Comparison of ENCODE assay signal across 16 cellular contexts in genomic region chr2:175371378-175371777, GRCh38.
DNase-seq lines count a peak whose midpoint lies in the region; ATAC-seq and TF ChIP-seq lines count a peak whose summit lies in the region.
"Had no signal": no experiment of that assay in that cellular context is flagged by ENCODE, and none has a peak within 500 bp of the region (broad histone marks: within the 10 kb centered on the region; RNA-seq: fewer than 3 reads in every experiment).

No MANE protein-coding gene starts in this region.

- peaks cover 29% of the 10 kb centered on the region for H3K4me1 Mint-ChIP-seq in Calu3 (ENCODE audit: low read depth, unreplicated experiment)
- no peaks in the 10 kb centered on the region for H3K4me1 Mint-ChIP-seq in activated CD4-positive, alpha-beta T cell treated with anti-CD3 and anti-CD28 coated beads, Interleukin-2, amount 10 ng/mL, durations not matched to agents 7 days and 5 days
- H3K4me1 Mint-ChIP-seq: CD4-positive, alpha-beta memory T cell had no signal

- CTCF ChIA-PET in Calu3 (lab: Charles Lee), result interaction anchor here (0.6 to 1.0 kb wide), 2 partner anchors 28 to 725 kb away, joined by 3 to 4 read pairs; no protein-coding TSS in a partner anchor
- CTCF ChIA-PET in activated CD4-positive, alpha-beta T cell treated with anti-CD3 and anti-CD28 coated beads, Interleukin-2, amount 10 ng/mL, durations not matched to agents 7 days and 5 days (lab: Charles Lee), result no interaction called here

- no TSS peak for BruUV-seq in Calu3 (replicated peaks; lab: Mats Ljungman, UMichigan)

- TF ChIP-seq CTCF in Calu3 (IDR thresholded peaks at IDR 0.05; ENCODE audit: unreplicated experiment), result no peak
- no peak for TF ChIP-seq CTCF in mucosa of descending colon (IDR thresholded peaks at IDR 0.05)

- H3K36me3 ChIP-seq in mucosa of descending colon (ENCODE audit: low read depth), result no peaks in the 10 kb centered on the region
- H3K36me3 ChIP-seq: BLaER1 had no signal

- POLR2A ChIA-PET in activated CD4-positive, alpha-beta T cell treated with anti-CD3 and anti-CD28 coated beads, Interleukin-2, amount 10 ng/mL, durations not matched to agents 7 days and 5 days (lab: Charles Lee), result no interaction called here

- peak overlapping the region; percentile 71 for H3K27ac Mint-ChIP-seq in Calu3 (ENCODE audit: unreplicated experiment)
- no peak overlapping the region for H3K27ac Mint-ChIP-seq in activated CD4-positive, alpha-beta T cell treated with anti-CD3 and anti-CD28 coated beads, Interleukin-2, amount 10 ng/mL, durations not matched to agents 7 days and 5 days
- H3K27ac Mint-ChIP-seq: CD4-positive, alpha-beta memory T cell; GM23338; HFFc6; IgD-negative memory B cell had no signal

- no peak overlapping the region for H3K4me3 ChIP-seq in mucosa of descending colon
- H3K4me3 ChIP-seq: BLaER1, GM23338 had no signal

- H3K9me3 Mint-ChIP-seq in Calu3 (ENCODE audit: low read depth, unreplicated experiment), result no peaks in the 10 kb centered on the region
- H3K9me3 Mint-ChIP-seq in activated CD4-positive, alpha-beta T cell treated with anti-CD3 and anti-CD28 coated beads, Interleukin-2, amount 10 ng/mL, durations not matched to agents 7 days and 5 days, result no peaks in the 10 kb centered on the region
- H3K9me3 Mint-ChIP-seq: CD14-positive monocyte; CD4-positive, alpha-beta memory T cell; GM23338; HFFc6; IgD-negative memory B cell had no signal

- no peak for DNase-seq in Calu3
- peak; percentile 19 to 45 for DNase-seq in Kasumi-1 (lab: John Stamatoyannopoulos, UW)
- DNase-seq in NCI-H69 (lab: John Stamatoyannopoulos, UW), result peak; percentile 38
- no peak for DNase-seq in mucosa of descending colon
- no peak for DNase-seq in OCI-M1 (lab: John Stamatoyannopoulos, UW)
- DNase-seq in activated CD4-positive, alpha-beta T cell treated with anti-CD3 and anti-CD28 coated beads, Interleukin-2, amount 10 ng/mL, durations not matched to agents 7 days and 5 days, result no peak
- no peak for DNase-seq in NCI-H226
- DNase-seq: CD4-positive, alpha-beta memory T cell; HCEC 1CT; HFFc6; KBM-7 had no signal

- no peaks in the 10 kb centered on the region for H3K27me3 Mint-ChIP-seq in Calu3 (ENCODE audit: unreplicated experiment)
- H3K27me3 Mint-ChIP-seq in activated CD4-positive, alpha-beta T cell treated with anti-CD3 and anti-CD28 coated beads, Interleukin-2, amount 10 ng/mL, durations not matched to agents 7 days and 5 days, result peaks cover 15% of the 10 kb centered on the region
- H3K27me3 Mint-ChIP-seq: IgD-negative memory B cell had no signal

- intact Hi-C loops in Calu3 (cut with micrococcal nuclease; ENCODE audit: unreplicated experiment) (loop anchor here (5.0 kb wide), 1 partner anchor 46 kb away; no protein-coding TSS in a partner anchor), mucosa of descending colon (cut with DNase I, micrococcal nuclease) (no loop called here)

- H3K9me3 ChIP-seq in mucosa of descending colon, result no peaks in the 10 kb centered on the region
- H3K9me3 ChIP-seq: BLaER1 had no signal

- H3K36me3 Mint-ChIP-seq in Calu3 (ENCODE audit: insufficient read depth, unreplicated experiment), result no peaks in the 10 kb centered on the region
- H3K36me3 Mint-ChIP-seq in activated CD4-positive, alpha-beta T cell treated with anti-CD3 and anti-CD28 coated beads, Interleukin-2, amount 10 ng/mL, durations not matched to agents 7 days and 5 days (ENCODE audit: low read depth), result no peaks in the 10 kb centered on the region
- H3K36me3 Mint-ChIP-seq: CD14-positive monocyte; CD4-positive, alpha-beta memory T cell; IgD-negative memory B cell had no signal

- ATAC-seq in mucosa of descending colon, result peak; percentile 79
- ATAC-seq: GM23338, HepG2 had no signal

- no peak overlapping the region for H3K4me3 Mint-ChIP-seq in Calu3 (ENCODE audit: low read depth, unreplicated experiment)
- no peak overlapping the region for H3K4me3 Mint-ChIP-seq in activated CD4-positive, alpha-beta T cell treated with anti-CD3 and anti-CD28 coated beads, Interleukin-2, amount 10 ng/mL, durations not matched to agents 7 days and 5 days
- H3K4me3 Mint-ChIP-seq: CD14-positive monocyte; CD4-positive, alpha-beta memory T cell; GM23338; HFFc6; IgD-negative memory B cell had no signal

- H3K4me1 ChIP-seq in mucosa of descending colon (ENCODE audit: low read depth), result no peaks in the 10 kb centered on the region

Comparison
In these comparisons a context has a peak if more than half of its experiments do, and no peak if none do; other contexts are left out.
1. DNase-seq: peak in Kasumi-1 (2 of 2) and NCI-H69 (single experiment); none in Calu3 (single experiment), mucosa of descending colon (0 of 3), OCI-M1 (single experiment), activated CD4-positive, alpha-beta T cell treated with anti-CD3 and anti-CD28 coated beads, Interleukin-2, amount 10 ng/mL, durations not matched to agents 7 days and 5 days (single experiment) and NCI-H226 (single experiment).